In genomic region chr5:168184103-168184502, GRCh38 we compare ENCODE assay signal across 20 cellular contexts.
"Had no signal": no experiment of that assay in that cellular context is flagged by ENCODE, and none has a peak within 500 bp of the region (broad histone marks: within the 10 kb centered on the region; RNA-seq: fewer than 3 reads in every experiment).

No MANE protein-coding gene starts in this region.

- ATAC-seq: left colon had no signal

- H3K4me1 ChIP-seq: adrenal gland, breast epithelium, suprapubic skin, transverse colon, vagina had no signal

- H3K36me3 ChIP-seq: adrenal gland, breast epithelium, suprapubic skin, transverse colon, vagina, WERI-Rb-1 had no signal

- H3K36me3 Mint-ChIP-seq: activated naive CD4-positive, alpha-beta T cell treated with anti-CD3 and anti-CD28 coated beads, Interleukin-2, amount 50 U/mL, for 72 hours had no signal

- H3K9me3 ChIP-seq: adrenal gland, breast epithelium, suprapubic skin, transverse colon, vagina had no signal

- H3K27ac Mint-ChIP-seq: activated naive CD4-positive, alpha-beta T cell treated with anti-CD3 and anti-CD28 coated beads, Interleukin-2, amount 50 U/mL, for 72 hours; activated T-helper 1 cell treated with anti-CD3 and anti-CD28 coated beads, Interleukin-12 subunit alpha, Interleukin-12 subunit beta, Interleukin-2, Interleukin-4 antibody, amounts not matched to agents 30 ng/mL and 10 ng/mL and 1 ng/mL, durations not matched to agents 14 hours and 24 hours and 36 hours; stimulated activated naive CD8-positive, alpha-beta T cell treated with anti-CD3 and anti-CD28 coated beads, Interleukin-15, Interleukin-2, amounts not matched to agents 100 ng/mL and 50 ng/mL, for 24 hours had no signal

- H3K4me3 ChIP-seq: adrenal gland, breast epithelium, suprapubic skin, transverse colon, vagina had no signal

- H3K4me3 Mint-ChIP-seq: activated T-helper 1 cell treated with anti-CD3 and anti-CD28 coated beads, Interleukin-12 subunit alpha, Interleukin-12 subunit beta, Interleukin-2, Interleukin-4 antibody, amounts not matched to agents 30 ng/mL and 10 ng/mL and 1 ng/mL, durations not matched to agents 14 hours and 24 hours and 36 hours; stimulated activated naive CD8-positive, alpha-beta T cell treated with anti-CD3 and anti-CD28 coated beads, Interleukin-15, Interleukin-2, amounts not matched to agents 100 ng/mL and 50 ng/mL, for 24 hours had no signal

- H3K27me3 ChIP-seq: adrenal gland, breast epithelium, suprapubic skin, transverse colon, vagina had no signal

- H3K9me3 Mint-ChIP-seq: activated naive CD4-positive, alpha-beta T cell treated with anti-CD3 and anti-CD28 coated beads, Interleukin-2, amount 50 U/mL, for 72 hours; activated T-helper 1 cell treated with anti-CD3 and anti-CD28 coated beads, Interleukin-12 subunit alpha, Interleukin-12 subunit beta, Interleukin-2, Interleukin-4 antibody, amounts not matched to agents 30 ng/mL and 10 ng/mL and 1 ng/mL, durations not matched to agents 14 hours and 24 hours and 36 hours; stimulated activated naive CD8-positive, alpha-beta T cell treated with anti-CD3 and anti-CD28 coated beads, Interleukin-15, Interleukin-2, amounts not matched to agents 100 ng/mL and 50 ng/mL, for 24 hours had no signal

- H3K27me3 Mint-ChIP-seq: stimulated activated naive CD8-positive, alpha-beta T cell treated with anti-CD3 and anti-CD28 coated beads, Interleukin-15, Interleukin-2, amounts not matched to agents 100 ng/mL and 50 ng/mL, for 24 hours had no signal

- H3K27ac ChIP-seq: adrenal gland, breast epithelium, suprapubic skin, transverse colon, vagina, WERI-Rb-1 had no signal

- DNase-seq: activated CD4-positive, alpha-beta T cell treated with anti-CD3 and anti-CD28 coated beads for 1 hour; activated gamma-delta T cell treated with Interleukin-2 at 50 U/mL for 16 hours; adrenal gland; cerebellar nuclear complex; cortex of kidney; hypothalamus; islet precursor cell; left colon; mammary epithelial cell; occipital lobe; stimulated activated CD4-positive, alpha-beta T cell treated with anti-CD3 and anti-CD28 coated beads, Interleukin-12 subunit alpha, Interleukin-12 subunit beta, amount 100 ng/mL, for 4 hours; stimulated activated CD4-positive, alpha-beta T cell treated with anti-CD3 and anti-CD28 coated beads, Interleukin-1b, Interleukin-23, amount 100 ng/mL, for 48 hours; transverse colon; WERI-Rb-1 had no signal
